Comparison of ENCODE assay signal across 9 cellular contexts in the genomic region with DNA sequence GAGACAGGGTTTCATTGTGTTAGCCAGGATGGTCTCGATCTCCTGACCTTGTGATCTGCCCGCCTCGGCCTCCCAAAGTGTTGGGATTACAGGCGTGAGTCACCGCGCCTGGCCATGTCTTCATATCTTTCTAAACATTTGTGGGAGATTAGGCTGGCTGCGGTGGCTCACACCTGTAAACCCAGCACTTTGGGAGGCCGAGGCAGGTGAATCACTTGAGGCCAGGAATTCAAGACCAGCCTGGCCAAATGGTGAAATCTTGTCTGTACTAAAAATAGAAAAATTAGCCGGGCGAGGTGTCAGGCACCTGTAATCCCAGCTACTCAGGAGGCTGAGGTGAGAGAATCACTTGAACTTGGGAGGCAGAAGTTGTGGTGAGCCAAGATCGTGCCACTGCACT. TPM values are rescaled to one million over a fixed set of nuclear protein-coding genes. Genes with fewer than 3 reads are reported as not detected.
"Had no signal": no experiment of that assay in that cellular context is flagged by ENCODE, and none has a peak within 500 bp of the region (broad histone marks: within the 10 kb centered on the region; RNA-seq: fewer than 3 reads in every experiment).

No MANE protein-coding gene starts in this region.

RNA-seq across cellular contexts. Expression of a gene that starts 10.2 kb away (rescaled TPM):
- total RNA-seq: OCI-LY7, PC-9, Peyer's patch, Right ventricle myocardium inferior, Right ventricle myocardium superior, RPMI7951, SJCRH30, SJSA1 had no signal
- polyA plus RNA-seq: SK-N-SH had no signal
